In genomic region chr2:139281124-139281523, GRCh38 we compare ENCODE assay signal across 34 cellular contexts.
"Had no signal": no experiment of that assay in that cellular context is flagged by ENCODE, and none has a peak within 500 bp of the region (broad histone marks: within the 10 kb centered on the region; RNA-seq: fewer than 3 reads in every experiment).

No MANE protein-coding gene starts in this region.

- H3K27ac ChIP-seq: ascending aorta, cardiac muscle cell, VCaP had no signal

- H3K27me3 Mint-ChIP-seq: activated B cell treated with CpG ODN at 0.5 μM for 24 hours; activated CD4-positive, alpha-beta memory T cell treated with anti-CD3 and anti-CD28 coated beads, Interleukin-2, amount 10 ng/mL, durations not matched to agents 7 days and 5 days; activated CD4-positive, alpha-beta T cell treated with anti-CD3 and anti-CD28 coated beads, Interleukin-2, amount 10 ng/mL, durations not matched to agents 7 days and 5 days; activated CD8-positive, alpha-beta memory T cell treated with anti-CD3 and anti-CD28 coated beads, Interleukin-2, amount 10 ng/mL, durations not matched to agents 7 days and 5 days; activated naive CD4-positive, alpha-beta T cell treated with anti-CD3 and anti-CD28 coated beads, Interleukin-2, amount 10 ng/mL, durations not matched to agents 7 days and 5 days; activated naive CD4-positive, alpha-beta T cell treated with anti-CD3 and anti-CD28 coated beads, Interleukin-2, amount 50 U/mL, for 24 hours; activated naive CD8-positive, alpha-beta T cell; activated naive CD8-positive, alpha-beta T cell treated with anti-CD3 and anti-CD28 coated beads, Interleukin-2, amount 10 ng/mL, durations not matched to agents 7 days and 5 days; activated naive CD8-positive, alpha-beta T cell treated with anti-CD3 and anti-CD28 coated beads, Interleukin-2, amount 50 U/mL, for 24 hours; activated T-cell treated with anti-CD3 and anti-CD28 coated beads, Interleukin-2, amount 50 U/mL, for 24 hours; brain; central memory CD8-positive, alpha-beta T cell had no signal

- H3K27me3 ChIP-seq: ascending aorta, cardiac muscle cell had no signal

- H3K27ac Mint-ChIP-seq: activated B cell treated with CpG ODN at 0.5 μM for 24 hours; activated CD4-positive, alpha-beta memory T cell treated with anti-CD3 and anti-CD28 coated beads, Interleukin-2, amount 10 ng/mL, durations not matched to agents 7 days and 5 days; activated CD4-positive, alpha-beta T cell treated with anti-CD3 and anti-CD28 coated beads, Interleukin-2, amount 10 ng/mL, durations not matched to agents 7 days and 5 days; activated CD8-positive, alpha-beta memory T cell treated with anti-CD3 and anti-CD28 coated beads, Interleukin-2, amount 10 ng/mL, durations not matched to agents 7 days and 5 days; activated CD8-positive, alpha-beta T cell treated with anti-CD3 and anti-CD28 coated beads, Interleukin-2, amount 10 ng/mL, durations not matched to agents 7 days and 5 days; activated naive CD4-positive, alpha-beta T cell treated with anti-CD3 and anti-CD28 coated beads, Interleukin-2, amount 10 ng/mL, durations not matched to agents 7 days and 5 days; activated naive CD4-positive, alpha-beta T cell treated with anti-CD3 and anti-CD28 coated beads, Interleukin-2, amount 50 U/mL, for 24 hours; activated naive CD8-positive, alpha-beta T cell; activated naive CD8-positive, alpha-beta T cell treated with anti-CD3 and anti-CD28 coated beads, Interleukin-2, amount 10 ng/mL, durations not matched to agents 7 days and 5 days; activated naive CD8-positive, alpha-beta T cell treated with anti-CD3 and anti-CD28 coated beads, Interleukin-2, amount 50 U/mL, for 24 hours; activated T-cell treated with anti-CD3 and anti-CD28 coated beads, Interleukin-2, amount 50 U/mL, for 24 hours; activated T-helper 2 cell treated with anti-CD3 and anti-CD28 coated beads, Interferon-gamma antibody, Interleukin-2, Interleukin-4, amounts not matched to agents 10 μg/mL and 5 μg/mL and 100 μg/mL, durations not matched to agents 14 hours and 24 hours and 36 hours; brain; T-helper 1 cell treated with Interleukin-12 subunit alpha and Interleukin-12 subunit beta and Interleukin-4 antibody, amounts not matched to agents 30 μg/mL and 1 μg/mL, for 36 hours; T-helper 2 cell treated with Interferon-gamma antibody and Interleukin-4, amounts not matched to agents 5 μg/mL and 100 μg/mL, for 36 hours had no signal

- DNase-seq: activated B cell treated with CpG ODN at 0.5 μM for 24 hours; activated CD4-positive, alpha-beta memory T cell treated with anti-CD3 and anti-CD28 coated beads, Interleukin-2, amount 10 ng/mL, durations not matched to agents 7 days and 5 days; activated CD4-positive, alpha-beta T cell treated with anti-CD3 and anti-CD28 coated beads for 4 hours; activated CD4-positive, alpha-beta T cell treated with anti-CD3 and anti-CD28 coated beads, Interleukin-2, amount 10 ng/mL, durations not matched to agents 7 days and 5 days; activated CD4-positive, alpha-beta T cell treated with anti-CD3 and anti-CD28 coated beads, Interleukin-2, amount 50 U/mL, for 48 hours; activated CD4-positive, CD25-positive, alpha-beta regulatory T cell treated with anti-CD3 and anti-CD28 coated beads, Interleukin-2, amount 50 U/mL, for 72 hours; activated CD8-positive, alpha-beta memory T cell treated with anti-CD3 and anti-CD28 coated beads for 24 hours; activated CD8-positive, alpha-beta memory T cell treated with anti-CD3 and anti-CD28 coated beads, Interleukin-2, amount 10 ng/mL, durations not matched to agents 7 days and 5 days; activated CD8-positive, alpha-beta memory T cell treated with anti-CD3 and anti-CD28 coated beads, Interleukin-2, amount 50 U/mL, for 48 hours; activated CD8-positive, alpha-beta T cell treated with anti-CD3 and anti-CD28 coated beads, Interleukin-2, amount 10 ng/mL, durations not matched to agents 7 days and 5 days; activated effector memory CD4-positive, alpha-beta T cell treated with Interleukin-2 at 50 U/mL for 16 hours; activated gamma-delta T cell; activated naive CD4-positive, alpha-beta T cell treated with anti-CD3 and anti-CD28 coated beads, Interleukin-2, amount 10 ng/mL, durations not matched to agents 7 days and 5 days; activated naive CD4-positive, alpha-beta T cell treated with Interleukin-2 at 50 U/mL for 16 hours; activated naive CD8-positive, alpha-beta T cell treated with anti-CD3 and anti-CD28 coated beads, Interleukin-2, amount 10 ng/mL, durations not matched to agents 7 days and 5 days; activated naive CD8-positive, alpha-beta T cell treated with anti-CD3 and anti-CD28 coated beads, Interleukin-2, amount 50 U/mL, for 24 hours; activated T-cell treated with anti-CD3 and anti-CD28 coated beads, Interleukin-2, amount 50 U/mL, for 24 hours; activated T-cell treated with anti-CD3 and anti-CD28 coated beads, Interleukin-2, amount 50 U/mL, for 48 hours; amygdala; anterior cingulate cortex; caudate nucleus; cerebellar nuclear complex; T-helper 2 cell; T-helper 9 cell had no signal

- H3K36me3 ChIP-seq: ascending aorta, cardiac muscle cell had no signal

- ATAC-seq: activated CD8-positive, alpha-beta memory T cell treated with anti-CD3 and anti-CD28 coated beads, Interleukin-2, amount 10 ng/mL, durations not matched to agents 7 days and 5 days; activated CD8-positive, alpha-beta T cell treated with anti-CD3 and anti-CD28 coated beads, Interleukin-2, amount 10 ng/mL, durations not matched to agents 7 days and 5 days; activated naive CD8-positive, alpha-beta T cell treated with anti-CD3 and anti-CD28 coated beads, Interleukin-2, amount 50 U/mL, for 24 hours had no signal

- H3K4me3 Mint-ChIP-seq: activated B cell treated with CpG ODN at 0.5 μM for 24 hours; activated CD4-positive, alpha-beta memory T cell treated with anti-CD3 and anti-CD28 coated beads, Interleukin-2, amount 10 ng/mL, durations not matched to agents 7 days and 5 days; activated CD4-positive, alpha-beta T cell treated with anti-CD3 and anti-CD28 coated beads, Interleukin-2, amount 10 ng/mL, durations not matched to agents 7 days and 5 days; activated CD8-positive, alpha-beta memory T cell treated with anti-CD3 and anti-CD28 coated beads, Interleukin-2, amount 10 ng/mL, durations not matched to agents 7 days and 5 days; activated CD8-positive, alpha-beta T cell treated with anti-CD3 and anti-CD28 coated beads, Interleukin-2, amount 10 ng/mL, durations not matched to agents 7 days and 5 days; activated naive CD4-positive, alpha-beta T cell treated with anti-CD3 and anti-CD28 coated beads, Interleukin-2, amount 10 ng/mL, durations not matched to agents 7 days and 5 days; activated naive CD4-positive, alpha-beta T cell treated with anti-CD3 and anti-CD28 coated beads, Interleukin-2, amount 50 U/mL, for 24 hours; activated naive CD8-positive, alpha-beta T cell; activated naive CD8-positive, alpha-beta T cell treated with anti-CD3 and anti-CD28 coated beads, Interleukin-2, amount 10 ng/mL, durations not matched to agents 7 days and 5 days; activated naive CD8-positive, alpha-beta T cell treated with anti-CD3 and anti-CD28 coated beads, Interleukin-2, amount 50 U/mL, for 24 hours; activated T-cell treated with anti-CD3 and anti-CD28 coated beads, Interleukin-2, amount 50 U/mL, for 24 hours; brain; central memory CD8-positive, alpha-beta T cell; T-helper 1 cell treated with Interleukin-12 subunit alpha and Interleukin-12 subunit beta and Interleukin-4 antibody, amounts not matched to agents 30 μg/mL and 1 μg/mL, for 36 hours; T-helper 2 cell treated with Interferon-gamma antibody and Interleukin-4, amounts not matched to agents 5 μg/mL and 100 μg/mL, for 36 hours had no signal

- H3K4me1 ChIP-seq: ascending aorta had no signal

- H3K9me3 ChIP-seq: ascending aorta had no signal

- H3K36me3 Mint-ChIP-seq: activated CD8-positive, alpha-beta memory T cell treated with anti-CD3 and anti-CD28 coated beads, Interleukin-2, amount 10 ng/mL, durations not matched to agents 7 days and 5 days; activated naive CD4-positive, alpha-beta T cell treated with anti-CD3 and anti-CD28 coated beads, Interleukin-2, amount 10 ng/mL, durations not matched to agents 7 days and 5 days; activated naive CD4-positive, alpha-beta T cell treated with anti-CD3 and anti-CD28 coated beads, Interleukin-2, amount 50 U/mL, for 24 hours; activated naive CD8-positive, alpha-beta T cell; activated naive CD8-positive, alpha-beta T cell treated with anti-CD3 and anti-CD28 coated beads, Interleukin-2, amount 10 ng/mL, durations not matched to agents 7 days and 5 days; brain had no signal

- H3K4me3 ChIP-seq: ascending aorta, cardiac muscle cell had no signal

- H3K4me1 Mint-ChIP-seq: activated B cell treated with CpG ODN at 0.5 μM for 24 hours; activated CD4-positive, alpha-beta memory T cell treated with anti-CD3 and anti-CD28 coated beads, Interleukin-2, amount 10 ng/mL, durations not matched to agents 7 days and 5 days; activated CD4-positive, alpha-beta T cell treated with anti-CD3 and anti-CD28 coated beads, Interleukin-2, amount 10 ng/mL, durations not matched to agents 7 days and 5 days; activated CD8-positive, alpha-beta memory T cell treated with anti-CD3 and anti-CD28 coated beads, Interleukin-2, amount 10 ng/mL, durations not matched to agents 7 days and 5 days; activated naive CD4-positive, alpha-beta T cell treated with anti-CD3 and anti-CD28 coated beads, Interleukin-2, amount 10 ng/mL, durations not matched to agents 7 days and 5 days; activated naive CD4-positive, alpha-beta T cell treated with anti-CD3 and anti-CD28 coated beads, Interleukin-2, amount 50 U/mL, for 24 hours; activated naive CD8-positive, alpha-beta T cell treated with anti-CD3 and anti-CD28 coated beads, Interleukin-2, amount 10 ng/mL, durations not matched to agents 7 days and 5 days; activated naive CD8-positive, alpha-beta T cell treated with anti-CD3 and anti-CD28 coated beads, Interleukin-2, amount 50 U/mL, for 24 hours; brain; central memory CD8-positive, alpha-beta T cell had no signal
